19 cellular contexts compared by ENCODE assay signal in the genomic region with DNA sequence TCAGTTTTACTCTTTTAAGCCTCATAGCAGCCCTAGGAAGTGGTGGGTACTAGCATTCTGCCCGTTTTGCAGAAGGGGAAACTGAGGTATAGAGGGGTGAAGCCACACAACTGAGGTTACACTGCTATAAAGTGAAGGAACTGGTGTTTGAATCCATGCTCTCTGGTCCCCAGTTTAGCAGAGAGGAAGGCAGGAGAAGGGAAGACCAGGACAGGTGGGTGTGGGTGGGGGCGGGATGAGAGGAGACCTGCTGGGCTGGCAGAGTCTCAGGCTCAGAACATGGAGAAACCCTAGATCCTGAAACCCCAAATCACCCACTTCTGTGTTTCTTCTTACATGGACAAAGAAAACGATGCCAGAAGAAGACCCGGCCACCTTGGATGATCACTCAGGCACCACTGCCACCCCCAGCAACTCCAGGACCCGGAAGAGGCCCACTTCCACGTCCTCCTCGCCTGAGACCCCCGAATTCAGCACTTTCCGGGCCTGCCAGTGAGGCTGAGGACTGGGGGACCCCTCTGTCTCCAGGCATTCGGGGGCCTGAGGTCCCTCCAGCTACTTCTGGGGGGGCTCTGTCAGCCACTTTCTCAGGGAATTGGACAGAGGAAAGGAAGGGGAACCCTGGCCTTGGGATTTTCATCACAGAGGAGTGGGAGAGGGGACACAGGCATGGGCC. TPM values are rescaled to one million over a fixed set of nuclear protein-coding genes. Genes with fewer than 3 reads are reported as not detected.
DNase-seq lines count a peak whose midpoint lies in the region; ATAC-seq and TF ChIP-seq lines count a peak whose summit lies in the region.
"Had no signal": no experiment of that assay in that cellular context is flagged by ENCODE, and none has a peak within 500 bp of the region (broad histone marks: within the 10 kb centered on the region; RNA-seq: fewer than 3 reads in every experiment).

No MANE protein-coding gene starts in this region.

- DNase-seq in activated naive CD4-positive, alpha-beta T cell treated with anti-CD3 and anti-CD28 coated beads, Interleukin-2, amount 10 ng/mL, durations not matched to agents 7 days and 5 days: no peak
- no peak for DNase-seq in activated naive CD4-positive, alpha-beta T cell treated with Interleukin-2 at 50 U/mL for 16 hours
- DNase-seq in right lobe of liver: peak in 2 of 3 donors; percentile 31 to 64
- DNase-seq in Kasumi-1 (lab: John Stamatoyannopoulos, UW): no peak
- no peak for DNase-seq in DMS114 treated with DMSO at 0.1 percent for 48 hours (lab: John Stamatoyannopoulos, UW; ENCODE audit: unreplicated experiment)
- no peak for DNase-seq in effector CD8-positive, alpha-beta T cell (lab: John Stamatoyannopoulos, UW)
- DNase-seq: ACHN; activated gamma-delta T cell; CD8-positive, alpha-beta memory T cell; DMS79 treated with DMSO at 0.1 percent for 48 hours; left colon; NCI-H1105 treated with DMSO at 0.1 percent for 48 hours; NCI-H2081 treated with DMSO at 0.1 percent for 48 hours; NCI-H524 treated with DMSO at 0.1 percent for 48 hours; retina; SIG-M5 had no signal

- no peaks in the 10 kb centered on the region for H3K27me3 ChIP-seq in SU-DHL-6 (ENCODE audit: low read length)
- no peaks in the 10 kb centered on the region for H3K27me3 ChIP-seq in right lobe of liver

- peak overlapping the region; percentile 33 for H3K27ac Mint-ChIP-seq in activated naive CD4-positive, alpha-beta T cell treated with anti-CD3 and anti-CD28 coated beads, Interleukin-2, amount 10 ng/mL, durations not matched to agents 7 days and 5 days
- peak overlapping the region; percentile 96 for H3K27ac Mint-ChIP-seq in stimulated activated memory B cell treated with anti-CD40 and anti-IgM and Interleukin-4, amounts not matched to agents 10 μg/mL and 1 μg/mL and 100 μg/mL, for 72 hours

- peaks cover 20% of the 10 kb centered on the region for H3K79me2 ChIP-seq in SU-DHL-6 (ENCODE audit: insufficient read depth, low read length)

- WGBS in right lobe of liver (ENCODE audit: insufficient coverage, low coverage, low lambda C conversion rate, missing lambda C conversion rate): 83% methylated on average over 5 of the region's 10 CpGs

- no peaks in the 10 kb centered on the region for H3K9me2 ChIP-seq in SU-DHL-6 (replicated peaks; ENCODE audit: insufficient read depth, low read length)

- no peak for TF ChIP-seq CTCF in SU-DHL-6 (IDR thresholded peaks at IDR 0.05; ENCODE audit: insufficient read depth, low read length, poor library complexity, severe bottlenecking)
- TF ChIP-seq CTCF in right lobe of liver (IDR thresholded peaks at IDR 0.05): no peak

- H3K9me3 Mint-ChIP-seq in activated naive CD4-positive, alpha-beta T cell treated with anti-CD3 and anti-CD28 coated beads, Interleukin-2, amount 10 ng/mL, durations not matched to agents 7 days and 5 days: no peaks in the 10 kb centered on the region
- H3K9me3 Mint-ChIP-seq in stimulated activated memory B cell treated with anti-CD40 and anti-IgM and Interleukin-4, amounts not matched to agents 10 μg/mL and 1 μg/mL and 100 μg/mL, for 72 hours: no peaks in the 10 kb centered on the region
- H3K9me3 Mint-ChIP-seq: CD8-positive, alpha-beta memory T cell had no signal

- CTCF ChIA-PET in activated naive CD4-positive, alpha-beta T cell treated with anti-CD3 and anti-CD28 coated beads, Interleukin-2, amount 10 ng/mL, durations not matched to agents 7 days and 5 days (lab: Charles Lee): no interaction called here

- H3K27ac ChIP-seq in SU-DHL-6 (ENCODE audit: low read depth, low read length): no peak overlapping the region
- H3K27ac ChIP-seq in right lobe of liver: no peak overlapping the region
- H3K27ac ChIP-seq: thoracic aorta had no signal

- peaks cover 0 to 12% (median 0%) of the 10 kb centered on the region in 4 donors for H3K4me1 ChIP-seq in right lobe of liver

- H3K4me2 ChIP-seq in SU-DHL-6 (ENCODE audit: low read depth, low read length, poor library complexity, severe bottlenecking): peak overlapping the region; percentile 79

- H3K4me3 ChIP-seq in SU-DHL-6 (ENCODE audit: insufficient read depth, low read length, poor library complexity, severe bottlenecking): no peak overlapping the region
- no peak overlapping the region for H3K4me3 ChIP-seq in right lobe of liver
- H3K4me3 ChIP-seq: thoracic aorta had no signal

- no peaks in the 10 kb centered on the region for H4K20me1 ChIP-seq in SU-DHL-6 (ENCODE audit: low read depth, low read length)

- H3K36me3 ChIP-seq in SU-DHL-6 (ENCODE audit: low read length): no peaks in the 10 kb centered on the region
- H3K36me3 ChIP-seq in right lobe of liver: no peaks in the 10 kb centered on the region
- H3K36me3 ChIP-seq: thoracic aorta had no signal

- H3K9ac ChIP-seq in SU-DHL-6 (ENCODE audit: low read length): no peak overlapping the region

- no peaks in the 10 kb centered on the region for H3K36me3 Mint-ChIP-seq in activated naive CD4-positive, alpha-beta T cell treated with anti-CD3 and anti-CD28 coated beads, Interleukin-2, amount 10 ng/mL, durations not matched to agents 7 days and 5 days
- H3K36me3 Mint-ChIP-seq in stimulated activated memory B cell treated with anti-CD40 and anti-IgM and Interleukin-4, amounts not matched to agents 10 μg/mL and 1 μg/mL and 100 μg/mL, for 72 hours: no peaks in the 10 kb centered on the region

- intact Hi-C loops in right lobe of liver (cut with DNase I): loop anchor here (5.0 to 10.0 kb wide), 2 partner anchors 97 to 104 kb away; no protein-coding TSS in a partner anchor

- no peaks in the 10 kb centered on the region for H3K27me3 Mint-ChIP-seq in activated naive CD4-positive, alpha-beta T cell treated with anti-CD3 and anti-CD28 coated beads, Interleukin-2, amount 10 ng/mL, durations not matched to agents 7 days and 5 days
- no peaks in the 10 kb centered on the region for H3K27me3 Mint-ChIP-seq in stimulated activated memory B cell treated with anti-CD40 and anti-IgM and Interleukin-4, amounts not matched to agents 10 μg/mL and 1 μg/mL and 100 μg/mL, for 72 hours

- H3K9me3 ChIP-seq in SU-DHL-6 (ENCODE audit: insufficient read depth, low read length): no peaks in the 10 kb centered on the region
- no peaks in the 10 kb centered on the region for H3K9me3 ChIP-seq in right lobe of liver
- H3K9me3 ChIP-seq: thoracic aorta had no signal

- no peak for TF ChIP-seq POLR2A in right lobe of liver (IDR thresholded peaks at IDR 0.05)

- ATAC-seq in right lobe of liver: no peak
- ATAC-seq in stimulated activated memory B cell treated with anti-CD40 and anti-IgM and Interleukin-4, amounts not matched to agents 10 μg/mL and 1 μg/mL and 100 μg/mL, for 72 hours: no peak
- ATAC-seq: left colon had no signal

- H3K4me1 Mint-ChIP-seq in activated naive CD4-positive, alpha-beta T cell treated with anti-CD3 and anti-CD28 coated beads, Interleukin-2, amount 10 ng/mL, durations not matched to agents 7 days and 5 days: peaks cover 41% of the 10 kb centered on the region
- H3K4me1 Mint-ChIP-seq in stimulated activated memory B cell treated with anti-CD40 and anti-IgM and Interleukin-4, amounts not matched to agents 10 μg/mL and 1 μg/mL and 100 μg/mL, for 72 hours: peaks cover 53% of the 10 kb centered on the region

- peaks cover 13% of the 10 kb centered on the region for H3F3A ChIP-seq in SU-DHL-6 (ENCODE audit: insufficient read depth)

- no peak overlapping the region for H2AFZ ChIP-seq in SU-DHL-6 (ENCODE audit: low read depth, low read length, severe bottlenecking)

- H3K4me3 Mint-ChIP-seq in activated naive CD4-positive, alpha-beta T cell treated with anti-CD3 and anti-CD28 coated beads, Interleukin-2, amount 10 ng/mL, durations not matched to agents 7 days and 5 days: no peak overlapping the region
- H3K4me3 Mint-ChIP-seq in stimulated activated memory B cell treated with anti-CD40 and anti-IgM and Interleukin-4, amounts not matched to agents 10 μg/mL and 1 μg/mL and 100 μg/mL, for 72 hours: no peak overlapping the region

RNA-seq across cellular contexts. Expression of a gene that starts 2.3 kb away (rescaled TPM):
- total RNA-seq in right lobe of liver: 10 to 100 TPM; 13.7 to 20.5 (median 17.5) TPM

RNA-seq across cellular contexts. Expression of a gene that starts 20.8 kb away (rescaled TPM):
- 1 to 10 TPM in 5 of 6 experiments, under 1 TPM in 1; 0.58 to 2.7 (median 1.4) TPM for total RNA-seq in right lobe of liver

RNA-seq across cellular contexts. Expression of a gene that starts 33.0 kb away (rescaled TPM):
- total RNA-seq in right lobe of liver: 10 to 100 TPM; 19.1 to 24.1 (median 21.7) TPM

RNA-seq across cellular contexts. Expression of a gene that starts 59.4 kb away (rescaled TPM):
- 10 to 100 TPM; 23.5 to 46.1 (median 31.4) TPM for total RNA-seq in right lobe of liver

RNA-seq across cellular contexts. Expression of a gene that starts 59.6 kb away (rescaled TPM):
- total RNA-seq in right lobe of liver: 10 to 100 TPM; 10.2 to 15.7 (median 11.6) TPM

Comparison
In these comparisons a context has a peak if more than half of its experiments do, and no peak if none do; other contexts are left out.
1. DNase-seq: peak in right lobe of liver (2 of 3); none in activated naive CD4-positive, alpha-beta T cell treated with anti-CD3 and anti-CD28 coated beads, Interleukin-2, amount 10 ng/mL, durations not matched to agents 7 days and 5 days (single experiment), activated naive CD4-positive, alpha-beta T cell treated with Interleukin-2 at 50 U/mL for 16 hours (single experiment), Kasumi-1 (0 of 2), DMS114 treated with DMSO at 0.1 percent for 48 hours (single experiment) and effector CD8-positive, alpha-beta T cell (single experiment).